1 cellular context compared by ENCODE assay signal in genomic region chr22:37805878-37806277, GRCh38.
A peak's percentile ranks its signal among the peaks of the same experiment; 100 is the strongest.
TF ChIP-seq lines count a peak whose summit lies in the region.

No MANE protein-coding gene starts in this region.

TF ChIP-seq in H1, 55 proteins besides CTCF, POLR2A, EP300 and RAD21:
- TF ChIP-seq CBX8 (IDR thresholded peaks at IDR 0.05; ENCODE audit: borderline replicate concordance, low read depth, low read length) (no peak), KDM4A (IDR thresholded peaks at IDR 0.05; ENCODE audit: low read depth, low read length, severe bottlenecking) (no peak), TAF7 (optimal IDR thresholded peaks at IDR 0.05; ENCODE audit: borderline replicate concordance, low read depth, low read length) (peak; percentile 78), NRF1 (IDR thresholded peaks at IDR 0.05; ENCODE audit: low read depth, low read length) (no peak)
- TF ChIP-seq, protein P1, sequence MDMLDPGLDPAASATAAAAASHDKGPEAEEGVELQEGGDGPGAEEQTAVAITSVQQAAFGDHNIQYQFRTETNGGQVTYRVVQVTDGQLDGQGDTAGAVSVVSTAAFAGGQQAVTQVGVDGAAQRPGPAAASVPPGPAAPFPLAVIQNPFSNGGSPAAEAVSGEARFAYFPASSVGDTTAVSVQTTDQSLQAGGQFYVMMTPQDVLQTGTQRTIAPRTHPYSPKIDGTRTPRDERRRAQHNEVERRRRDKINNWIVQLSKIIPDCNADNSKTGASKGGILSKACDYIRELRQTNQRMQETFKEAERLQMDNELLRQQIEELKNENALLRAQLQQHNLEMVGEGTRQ (IDR thresholded peaks at IDR 0.05; ENCODE audit: low read length) = no peak
